10 cellular contexts compared by ENCODE assay signal in genomic region chr10:122692744-122693143, GRCh38. TPM values are rescaled to one million over a fixed set of nuclear protein-coding genes. Genes with fewer than 3 reads are reported as not detected.
"Had no signal": no experiment of that assay in that cellular context is flagged by ENCODE, and none has a peak within 500 bp of the region (broad histone marks: within the 10 kb centered on the region; RNA-seq: fewer than 3 reads in every experiment).

No MANE protein-coding gene starts in this region.

- FAIRE-seq: HTR-8/SVneo, K562 had no signal

- ATAC-seq: K562 had no signal

- H3K27ac ChIP-seq: HL-60, KMS-11 had no signal

- H3K4me3 ChIP-seq: K562 had no signal

- DNase-seq: IMR-90, KBM-7, KG1 had no signal

- H3K9ac ChIP-seq: KMS-11 had no signal

- H3K4me2 ChIP-seq: KMS-11 had no signal

RNA-seq across cellular contexts. Expression of gene C10orf120, which starts 6.9 kb away (rescaled TPM):
- total RNA-seq: HT-29, HT1080, IMR-90, K562 had no signal
- polyA plus RNA-seq: IgD-negative memory B cell, IMR-90, K562 had no signal
